Comparison of ENCODE assay signal across 9 cellular contexts in the genomic region with DNA sequence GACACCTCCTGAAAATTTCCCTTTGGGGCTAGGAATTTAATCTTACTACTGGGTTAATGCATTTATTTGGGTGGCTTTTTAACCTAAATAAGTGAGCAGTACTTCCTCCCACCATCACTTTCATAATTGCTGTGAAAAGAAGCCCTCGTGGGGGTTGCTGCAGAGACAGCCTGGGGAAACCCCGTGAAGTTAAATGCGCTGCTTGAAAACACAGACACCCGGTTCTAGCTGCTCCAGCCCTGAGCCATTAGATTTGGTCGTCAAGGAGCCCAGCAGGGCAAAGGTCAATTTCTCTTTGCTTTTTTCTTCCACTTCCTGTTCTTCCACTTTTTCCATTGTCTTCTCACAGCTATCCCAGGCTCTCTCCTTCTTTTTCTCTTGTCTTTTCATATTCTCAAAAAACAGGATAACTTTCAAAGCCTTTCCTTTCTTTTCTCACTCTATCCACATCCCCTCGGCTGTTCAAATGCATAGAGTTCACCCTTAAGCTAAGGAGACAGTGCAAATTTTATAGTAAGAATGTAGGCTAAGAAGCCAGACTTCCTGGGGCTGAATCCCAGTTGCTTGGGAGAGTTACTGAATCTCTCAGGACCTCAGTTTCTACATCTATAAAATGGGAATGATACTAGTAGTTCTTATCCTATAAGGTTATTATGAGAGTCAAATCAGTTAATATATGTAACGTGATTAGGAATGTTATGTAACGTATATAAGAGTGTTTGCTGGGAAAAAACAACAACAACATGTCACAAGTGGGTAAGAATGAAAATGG.
DNase-seq lines count a peak whose midpoint lies in the region; ATAC-seq and TF ChIP-seq lines count a peak whose summit lies in the region.
"Had no signal": no experiment of that assay in that cellular context is flagged by ENCODE, and none has a peak within 500 bp of the region (broad histone marks: within the 10 kb centered on the region; RNA-seq: fewer than 3 reads in every experiment).

No MANE protein-coding gene starts in this region.

- peak; percentile 9 for DNase-seq in activated CD4-positive, alpha-beta T cell treated with anti-CD3 and anti-CD28 coated beads for 48 hours
- no peak for DNase-seq in activated CD4-positive, alpha-beta T cell treated with anti-CD3 and anti-CD28 coated beads, Interleukin-2, amount 50 U/mL, for 1 hour
- DNase-seq in T-helper 17 cell, result no peak
- peak; percentile 22 for DNase-seq in stimulated activated naive CD8-positive, alpha-beta T cell treated with anti-CD3 and anti-CD28 coated beads, Interleukin-15, Interleukin-2, amounts not matched to agents 100 U/mL and 50 U/mL, for 24 hours
- DNase-seq in foreskin fibroblast, result no peak
- DNase-seq in CD1c-positive myeloid dendritic cell (ENCODE audit: extremely low spot score), result no peak
- DNase-seq in Ammon's horn (ENCODE audit: low spot score), result no peak

- no peak for TF ChIP-seq CTCF in foreskin fibroblast (IDR thresholded peaks at IDR 0.05; ENCODE audit: low read depth, low read length)

- H3K36me3 Mint-ChIP-seq in T-helper 17 cell (ENCODE audit: low read depth), result peaks cover 2% of the 10 kb centered on the region

- H3K9me3 ChIP-seq in T-helper 17 cell (ENCODE audit: control insufficient read depth, low read length, poor library complexity, severe bottlenecking), result no peaks in the 10 kb centered on the region

- peak; percentile 93 for ATAC-seq in HG02798 (IDR thresholded peaks at IDR 0.05; ENCODE audit: poor library complexity, unreplicated experiment)
- peak; percentile 62 for ATAC-seq in T-helper 17 cell
- peak; percentile 57 for ATAC-seq in stimulated activated naive CD8-positive, alpha-beta T cell treated with anti-CD3 and anti-CD28 coated beads, Interleukin-15, Interleukin-2, amounts not matched to agents 100 U/mL and 50 U/mL, for 24 hours

- peaks cover 54% of the 10 kb centered on the region for H3K27me3 Mint-ChIP-seq in T-helper 17 cell

- no peak overlapping the region for H3K27ac Mint-ChIP-seq in T-helper 17 cell

- peaks cover 7% of the 10 kb centered on the region for H3K4me1 Mint-ChIP-seq in T-helper 17 cell

- H3K4me3 ChIP-seq in foreskin fibroblast (ENCODE audit: low read depth in 1 of 2, low read length in 2 of 2), result no peak overlapping the region
- H3K4me3 ChIP-seq: BLaER1 treated with 17β-estradiol and CSF1 and Interleukin-3, amounts not matched to agents 10 nM and 100 nM had no signal

- no peak overlapping the region for H3K4me3 Mint-ChIP-seq in T-helper 17 cell

Comparison
In these comparisons a context has a peak if more than half of its experiments do, and no peak if none do; other contexts are left out.
1. DNase-seq: peak in activated CD4-positive, alpha-beta T cell treated with anti-CD3 and anti-CD28 coated beads for 48 hours (single experiment) and stimulated activated naive CD8-positive, alpha-beta T cell treated with anti-CD3 and anti-CD28 coated beads, Interleukin-15, Interleukin-2, amounts not matched to agents 100 U/mL and 50 U/mL, for 24 hours (single experiment); none in activated CD4-positive, alpha-beta T cell treated with anti-CD3 and anti-CD28 coated beads, Interleukin-2, amount 50 U/mL, for 1 hour (single experiment), T-helper 17 cell (0 of 3), foreskin fibroblast (0 of 2), CD1c-positive myeloid dendritic cell (single experiment) and Ammon's horn (single experiment).
2. Peak in every context shown above with its lines, with median percentiles within 50 percentile points of each other: ATAC-seq.